1 cellular context compared by ENCODE assay signal in genomic region chr11:77993902-77994301, GRCh38.
TF ChIP-seq lines count a peak whose summit lies in the region.

No MANE protein-coding gene starts in this region.

TF ChIP-seq in GM23338, 12 proteins besides CTCF, POLR2A, EP300 and RAD21 (continued from another document):
- TF ChIP-seq ZNF462 (CRISPR knock-in tag; IDR thresholded peaks at IDR 0.05), result no peak
- TF ChIP-seq EZH2 (IDR thresholded peaks at IDR 0.05; ENCODE audit: low read depth, unreplicated experiment), result no peak
- TF ChIP-seq ZNF331 (CRISPR knock-in tag; IDR thresholded peaks at IDR 0.05; ENCODE audit: low read depth), result no peak
- no peak for TF ChIP-seq ETS1 (IDR thresholded peaks at IDR 0.05)
- TF ChIP-seq POLR2AphosphoS5 (IDR thresholded peaks at IDR 0.05; ENCODE audit: low read depth), result no peak
